Comparison of ENCODE assay signal across 14 cellular contexts in genomic region chr11:121563900-121564822, GRCh38.
DNase-seq lines count a peak whose midpoint lies in the region; ATAC-seq and TF ChIP-seq lines count a peak whose summit lies in the region.
"Had no signal": no experiment of that assay in that cellular context is flagged by ENCODE, and none has a peak within 500 bp of the region (broad histone marks: within the 10 kb centered on the region; RNA-seq: fewer than 3 reads in every experiment).

No MANE protein-coding gene starts in this region.

- H3K4me2 ChIP-seq in DOHH2 (ENCODE audit: low read length) (no peak overlapping the region), hepatocyte (no peak overlapping the region)
- H3K4me2 ChIP-seq: BLaER1 treated with 17β-estradiol and CSF1 and Interleukin-3, amounts not matched to agents 10 nM and 100 nM had no signal

- DNase-seq in CD4-positive, CD25-positive, alpha-beta regulatory T cell, result no peak
- peak; percentile 28 for DNase-seq in NCI-H524 treated with DMSO at 0.1 percent for 48 hours (lab: John Stamatoyannopoulos, UW)
- DNase-seq in hepatocyte (ENCODE audit: low spot score), result no peak
- no peak for DNase-seq in H7
- no peak for DNase-seq in hippocampal formation (lab: John Stamatoyannopoulos, UW)
- no peak for DNase-seq in COLO668 (lab: John Stamatoyannopoulos, UW; ENCODE audit: unreplicated experiment)
- DNase-seq in osteocyte (ENCODE audit: extremely low spot score, unreplicated experiment), result no peak
- DNase-seq: activated T-cell treated with anti-CD3 and anti-CD28 coated beads, Interleukin-2, amount 50 U/mL, for 4 hours; kidney; MV-4-11; stimulated activated CD4-positive, alpha-beta T cell treated with anti-CD3 and anti-CD28 coated beads, Interleukin-4, amount 100 ng/mL, for 1 hour; stimulated activated naive CD8-positive, alpha-beta T cell treated with anti-CD3 and anti-CD28 coated beads, Interleukin-15, Interleukin-2, amounts not matched to agents 100 U/mL and 50 U/mL, for 24 hours had no signal

- peaks cover 3 to 30% (median 17%) of the 10 kb centered on the region in 4 donors for H3K4me1 Mint-ChIP-seq in CD4-positive, CD25-positive, alpha-beta regulatory T cell
- peaks cover 4% of the 10 kb centered on the region for H3K4me1 Mint-ChIP-seq in osteocyte (ENCODE audit: unreplicated experiment)

- no peaks in the 10 kb centered on the region for H3K9me3 ChIP-seq in CD4-positive, CD25-positive, alpha-beta regulatory T cell (ENCODE audit: control insufficient read depth in 2 of 2, low read length in 2 of 2)
- H3K9me3 ChIP-seq in DOHH2 (ENCODE audit: control insufficient read depth, insufficient read depth, low read length) (no peaks in the 10 kb centered on the region), hepatocyte (ENCODE audit: low read depth) (no peaks in the 10 kb centered on the region)
- H3K9me3 ChIP-seq: BLaER1 treated with 17β-estradiol and CSF1 and Interleukin-3, amounts not matched to agents 10 nM and 100 nM had no signal

- H3K27ac ChIP-seq in CD4-positive, CD25-positive, alpha-beta regulatory T cell (ENCODE audit: insufficient read depth, low read length, poor library complexity, severe bottlenecking), result no peak overlapping the region
- 0 out of 2 replicates have a peak overlapping the region, but pooled peaks have one; percentile 21 for H3K27ac ChIP-seq in DOHH2 (ENCODE audit: low read depth, low read length)
- H3K27ac ChIP-seq in hepatocyte, result peak overlapping the region; percentile 52
- H3K27ac ChIP-seq: BLaER1 treated with 17β-estradiol and CSF1 and Interleukin-3, amounts not matched to agents 10 nM and 100 nM had no signal

- H3K9me2 ChIP-seq in DOHH2 (replicated peaks; ENCODE audit: control insufficient read depth, low read length) (no peaks in the 10 kb centered on the region), hepatocyte (replicated peaks; ENCODE audit: insufficient read depth) (no peaks in the 10 kb centered on the region)

- H3K9me3 Mint-ChIP-seq in CD4-positive, CD25-positive, alpha-beta regulatory T cell, result peaks cover 0 to 2% (median 0%) of the 10 kb centered on the region in 7 donors
- no peaks in the 10 kb centered on the region for H3K9me3 Mint-ChIP-seq in osteocyte (ENCODE audit: unreplicated experiment)
- H3K9me3 Mint-ChIP-seq: activated T-cell treated with anti-CD3 and anti-CD28 coated beads, Interleukin-2, amount 50 U/mL, for 4 hours had no signal

- no peak overlapping the region for H2AFZ ChIP-seq in hepatocyte

- H3K79me2 ChIP-seq in DOHH2 (ENCODE audit: control insufficient read depth, low read length) (peaks cover 69% of the 10 kb centered on the region), hepatocyte (no peaks in the 10 kb centered on the region)

- peaks cover 93% of the 10 kb centered on the region for H3K36me3 ChIP-seq in CD4-positive, CD25-positive, alpha-beta regulatory T cell (ENCODE audit: control insufficient read depth, insufficient read depth, low read length)
- H3K36me3 ChIP-seq in DOHH2 (ENCODE audit: control insufficient read depth, low read length), result peaks cover 96% of the 10 kb centered on the region
- H3K36me3 ChIP-seq in hepatocyte (replicated peaks; ENCODE audit: insufficient read depth, low read depth), result no peaks in the 10 kb centered on the region
- peaks cover 4% of the 10 kb centered on the region for H3K36me3 ChIP-seq in H7 (replicated peaks; ENCODE audit: control insufficient read depth, insufficient read depth, low read length)

- H3K4me1 ChIP-seq in CD4-positive, CD25-positive, alpha-beta regulatory T cell (ENCODE audit: control insufficient read depth, insufficient read depth, low read length, poor library complexity, severe bottlenecking), result no peaks in the 10 kb centered on the region
- H3K4me1 ChIP-seq in DOHH2 (ENCODE audit: control insufficient read depth, low read length), result peaks cover 74% of the 10 kb centered on the region
- H3K4me1 ChIP-seq in hepatocyte (ENCODE audit: insufficient read depth), result peaks cover 24% of the 10 kb centered on the region

- H3K4me3 Mint-ChIP-seq in CD4-positive, CD25-positive, alpha-beta regulatory T cell, result no peak overlapping the region
- H3K4me3 Mint-ChIP-seq in osteocyte (ENCODE audit: unreplicated experiment), result no peak overlapping the region
- H3K4me3 Mint-ChIP-seq: activated T-cell treated with anti-CD3 and anti-CD28 coated beads, Interleukin-2, amount 50 U/mL, for 4 hours had no signal

- H3K27ac Mint-ChIP-seq in CD4-positive, CD25-positive, alpha-beta regulatory T cell, result peak overlapping the region; percentile 3 to 27 (median 27)
- H3K27ac Mint-ChIP-seq in osteocyte (ENCODE audit: unreplicated experiment), result no peak overlapping the region

- WGBS in hepatocyte (ENCODE audit: low lambda C conversion rate, missing lambda C conversion rate), result 81% methylated on average over 8 of the region's 8 CpGs

- H3K27me3 ChIP-seq in CD4-positive, CD25-positive, alpha-beta regulatory T cell (ENCODE audit: control insufficient read depth, insufficient read depth, low read length), result no peaks in the 10 kb centered on the region
- H3K27me3 ChIP-seq in DOHH2 (ENCODE audit: control insufficient read depth, low read length), result no peaks in the 10 kb centered on the region
- no peaks in the 10 kb centered on the region for H3K27me3 ChIP-seq in hepatocyte
- no peaks in the 10 kb centered on the region for H3K27me3 ChIP-seq in H7 (ENCODE audit: control insufficient read depth, insufficient read depth, low read length)
- H3K27me3 ChIP-seq: BLaER1 treated with 17β-estradiol and CSF1 and Interleukin-3, amounts not matched to agents 10 nM and 100 nM had no signal

- ATAC-seq in CD4-positive, CD25-positive, alpha-beta regulatory T cell (ENCODE audit: low read depth in 2 of 2), result no peak
- ATAC-seq: stimulated activated naive CD8-positive, alpha-beta T cell treated with anti-CD3 and anti-CD28 coated beads, Interleukin-15, Interleukin-2, amounts not matched to agents 100 U/mL and 50 U/mL, for 24 hours had no signal

- peaks cover 29% of the 10 kb centered on the region for H3F3A ChIP-seq in DOHH2 (ENCODE audit: control insufficient read depth, insufficient read depth)

- peaks cover 64% of the 10 kb centered on the region for H3K36me3 Mint-ChIP-seq in CD4-positive, CD25-positive, alpha-beta regulatory T cell
- no peaks in the 10 kb centered on the region for H3K36me3 Mint-ChIP-seq in osteocyte (ENCODE audit: unreplicated experiment)

- no peaks in the 10 kb centered on the region for H4K20me1 ChIP-seq in DOHH2 (ENCODE audit: control insufficient read depth, insufficient read depth, low read depth, low read length)
- H4K20me1 ChIP-seq in hepatocyte (ENCODE audit: insufficient read depth, poor library complexity, severe bottlenecking), result no peaks in the 10 kb centered on the region
- H4K20me1 ChIP-seq: BLaER1 treated with 17β-estradiol and CSF1 and Interleukin-3, amounts not matched to agents 10 nM and 100 nM had no signal

- TF ChIP-seq CTCF in DOHH2 (IDR thresholded peaks at IDR 0.05; ENCODE audit: low read depth, low read length, poor library complexity, severe bottlenecking), result no peak
- TF ChIP-seq CTCF in hepatocyte (IDR thresholded peaks at IDR 0.05; ENCODE audit: poor library complexity), result no peak
- TF ChIP-seq CTCF in osteocyte (IDR thresholded peaks at IDR 0.05), result no peak

- H3K27me3 Mint-ChIP-seq in CD4-positive, CD25-positive, alpha-beta regulatory T cell, result no peaks in the 10 kb centered on the region
- H3K27me3 Mint-ChIP-seq in osteocyte (ENCODE audit: unreplicated experiment), result peaks cover 23% of the 10 kb centered on the region

- no peak overlapping the region for H3K4me3 ChIP-seq in CD4-positive, CD25-positive, alpha-beta regulatory T cell (ENCODE audit: low read depth, low read length)
- no peak overlapping the region for H3K4me3 ChIP-seq in DOHH2 (ENCODE audit: low read length)
- H3K4me3 ChIP-seq in hepatocyte, result no peak overlapping the region
- H3K4me3 ChIP-seq in H7 (ENCODE audit: insufficient read depth, low read depth, low read length), result no peak overlapping the region
- H3K4me3 ChIP-seq: BLaER1 treated with 17β-estradiol and CSF1 and Interleukin-3, amounts not matched to agents 10 nM and 100 nM had no signal
